ENCODE assay signal across 2 cellular contexts in genomic region chr3:107710851-107711250, GRCh38.
TF ChIP-seq lines count a peak whose summit lies in the region.

No MANE protein-coding gene starts in this region.

TF ChIP-seq in SK-N-SH, 30 proteins besides CTCF, POLR2A, EP300 and RAD21 (continued from another document):
- TF ChIP-seq, protein P1, sequence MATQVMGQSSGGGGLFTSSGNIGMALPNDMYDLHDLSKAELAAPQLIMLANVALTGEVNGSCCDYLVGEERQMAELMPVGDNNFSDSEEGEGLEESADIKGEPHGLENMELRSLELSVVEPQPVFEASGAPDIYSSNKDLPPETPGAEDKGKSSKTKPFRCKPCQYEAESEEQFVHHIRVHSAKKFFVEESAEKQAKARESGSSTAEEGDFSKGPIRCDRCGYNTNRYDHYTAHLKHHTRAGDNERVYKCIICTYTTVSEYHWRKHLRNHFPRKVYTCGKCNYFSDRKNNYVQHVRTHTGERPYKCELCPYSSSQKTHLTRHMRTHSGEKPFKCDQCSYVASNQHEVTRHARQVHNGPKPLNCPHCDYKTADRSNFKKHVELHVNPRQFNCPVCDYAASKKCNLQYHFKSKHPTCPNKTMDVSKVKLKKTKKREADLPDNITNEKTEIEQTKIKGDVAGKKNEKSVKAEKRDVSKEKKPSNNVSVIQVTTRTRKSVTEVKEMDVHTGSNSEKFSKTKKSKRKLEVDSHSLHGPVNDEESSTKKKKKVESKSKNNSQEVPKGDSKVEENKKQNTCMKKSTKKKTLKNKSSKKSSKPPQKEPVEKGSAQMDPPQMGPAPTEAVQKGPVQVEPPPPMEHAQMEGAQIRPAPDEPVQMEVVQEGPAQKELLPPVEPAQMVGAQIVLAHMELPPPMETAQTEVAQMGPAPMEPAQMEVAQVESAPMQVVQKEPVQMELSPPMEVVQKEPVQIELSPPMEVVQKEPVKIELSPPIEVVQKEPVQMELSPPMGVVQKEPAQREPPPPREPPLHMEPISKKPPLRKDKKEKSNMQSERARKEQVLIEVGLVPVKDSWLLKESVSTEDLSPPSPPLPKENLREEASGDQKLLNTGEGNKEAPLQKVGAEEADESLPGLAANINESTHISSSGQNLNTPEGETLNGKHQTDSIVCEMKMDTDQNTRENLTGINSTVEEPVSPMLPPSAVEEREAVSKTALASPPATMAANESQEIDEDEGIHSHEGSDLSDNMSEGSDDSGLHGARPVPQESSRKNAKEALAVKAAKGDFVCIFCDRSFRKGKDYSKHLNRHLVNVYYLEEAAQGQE (IDR thresholded peaks at IDR 0.05; ENCODE audit: low read depth, low read length) = no peak
- 0 out of 2 replicates have a peak, but pooled peaks have one; percentile 9 for TF ChIP-seq JUND (IDR thresholded peaks at IDR 0.05)
- no peak for TF ChIP-seq RFX5 (IDR thresholded peaks at IDR 0.05; ENCODE audit: low read length)
- no peak for TF ChIP-seq MEF2A (IDR thresholded peaks at IDR 0.05; ENCODE audit: borderline replicate concordance, low read depth)
- TF ChIP-seq FOSL2 (IDR thresholded peaks at IDR 0.05; ENCODE audit: borderline replicate concordance, low read depth) = peak; percentile 30; the same call in 1 of the 2 replicates

TF ChIP-seq in SK-N-SH treated with all-trans-retinoic acid at 6 μM for 48 hours, 23 proteins besides CTCF, POLR2A, EP300 and RAD21 (continued from another document):
- TF ChIP-seq PPARA (CRISPR knock-in tag; IDR thresholded peaks at IDR 0.05; ENCODE audit: borderline replicate concordance) (no peak), PATZ1 (CRISPR knock-in tag; IDR thresholded peaks at IDR 0.05; ENCODE audit: borderline replicate concordance) (no peak), ZNF70 (CRISPR knock-in tag; IDR thresholded peaks at IDR 0.05) (no peak), CSDC2 (CRISPR knock-in tag; IDR thresholded peaks at IDR 0.05) (no peak), TSHZ2 (CRISPR knock-in tag; IDR thresholded peaks at IDR 0.05) (no peak), ZFP30 (CRISPR knock-in tag; IDR thresholded peaks at IDR 0.05) (no peak), ZNF565 (CRISPR knock-in tag; conservative IDR thresholded peaks at IDR 0.05; ENCODE audit: low read depth) (no peak), ARNTL (CRISPR knock-in tag; IDR thresholded peaks at IDR 0.05; ENCODE audit: borderline replicate concordance, low read depth) (no peak), TCF4 (CRISPR knock-in tag; IDR thresholded peaks at IDR 0.05; ENCODE audit: borderline replicate concordance) (no peak), SNAI2 (CRISPR knock-in tag; IDR thresholded peaks at IDR 0.05) (no peak), POU6F1 (CRISPR knock-in tag; IDR thresholded peaks at IDR 0.05; ENCODE audit: borderline replicate concordance, low read depth) (no peak)
- TF ChIP-seq, protein P2, sequence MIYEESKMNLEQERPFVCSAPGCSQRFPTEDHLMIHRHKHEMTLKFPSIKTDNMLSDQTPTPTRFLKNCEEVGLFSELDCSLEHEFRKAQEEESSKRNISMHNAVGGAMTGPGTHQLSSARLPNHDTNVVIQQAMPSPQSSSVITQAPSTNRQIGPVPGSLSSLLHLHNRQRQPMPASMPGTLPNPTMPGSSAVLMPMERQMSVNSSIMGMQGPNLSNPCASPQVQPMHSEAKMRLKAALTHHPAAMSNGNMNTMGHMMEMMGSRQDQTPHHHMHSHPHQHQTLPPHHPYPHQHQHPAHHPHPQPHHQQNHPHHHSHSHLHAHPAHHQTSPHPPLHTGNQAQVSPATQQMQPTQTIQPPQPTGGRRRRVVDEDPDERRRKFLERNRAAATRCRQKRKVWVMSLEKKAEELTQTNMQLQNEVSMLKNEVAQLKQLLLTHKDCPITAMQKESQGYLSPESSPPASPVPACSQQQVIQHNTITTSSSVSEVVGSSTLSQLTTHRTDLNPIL (CRISPR knock-in tag; IDR thresholded peaks at IDR 0.05; ENCODE audit: low read depth) = no peak
TF ChIP-seq in SK-N-SH treated with all-trans-retinoic acid at 6 μM for 48 hours: peak in this region for 0.
